7 cellular contexts compared by ENCODE assay signal in the genomic region with DNA sequence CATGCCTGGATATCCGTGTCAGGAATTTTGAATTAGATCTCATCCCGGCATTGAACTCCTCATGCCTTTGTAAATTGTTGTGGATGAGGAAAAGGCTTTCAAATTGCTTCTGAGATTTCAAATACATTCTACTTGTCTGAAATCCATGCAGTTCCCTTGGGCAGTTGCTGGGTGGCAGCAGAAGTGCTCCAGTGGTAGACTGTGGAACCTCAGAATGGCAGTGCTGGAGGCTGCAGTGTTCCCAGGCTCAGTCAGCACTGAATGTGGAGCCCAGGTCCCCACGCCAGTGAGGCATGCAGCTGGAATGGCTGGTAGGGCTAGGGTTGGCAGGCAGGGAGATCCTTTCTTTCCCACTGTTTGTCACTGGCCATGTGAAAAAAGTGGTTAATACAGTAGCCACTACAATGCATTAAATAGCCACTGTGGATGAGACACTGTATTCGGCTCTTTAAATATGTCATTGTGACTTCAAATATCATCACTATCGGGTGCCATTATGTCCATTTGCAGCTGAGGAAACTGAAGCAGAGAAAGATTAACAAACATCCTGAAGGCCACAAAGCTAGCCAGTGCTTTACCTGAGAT.
DNase-seq lines count a peak whose midpoint lies in the region; ATAC-seq, FAIRE-seq and TF ChIP-seq lines count a peak whose summit lies in the region.

No MANE protein-coding gene starts in this region.

- H3K4me1 ChIP-seq in HepG2 (ENCODE audit: insufficient read depth, low read length) (no peaks in the 10 kb centered on the region), thoracic aorta (ENCODE audit: control insufficient read depth in 1 of 2, low read depth in 2 of 2) (peaks cover 0 to 14% of the 10 kb centered on the region in 2 donors)

- 16% methylated on average over 4 of the region's 5 CpGs for WGBS in HepG2 (ENCODE audit: low lambda C conversion rate)

- BruUV-seq in HepG2 (replicated peaks; lab: Mats Ljungman, UMichigan), result no TSS peak

- no peaks in the 10 kb centered on the region for H3K79me2 ChIP-seq in HepG2 (ENCODE audit: insufficient read depth, low read length)

- CTCF ChIA-PET in HEK293T (lab: Yijun Ruan, JAX) (no interaction called here), HepG2 (lab: Yijun Ruan, JAX; ENCODE audit: low intra/inter-chr PET ratio, low total read pairs) (interaction anchor here (0.7 kb wide), 1 partner anchor 677 kb away, joined by 3 read pairs; no protein-coding TSS in a partner anchor)

- H3K4me2 ChIP-seq in HepG2 (ENCODE audit: low read depth, low read length), result no peak overlapping the region

- H3K27me3 ChIP-seq in HepG2 (ENCODE audit: control insufficient read depth in 1 of 2, insufficient read depth in 2 of 2, low read length in 2 of 2) (no peaks in the 10 kb centered on the region), thoracic aorta (replicated peaks; ENCODE audit: insufficient read depth) (no peaks in the 10 kb centered on the region)

- POLR2A ChIA-PET in HEK293T (lab: Yijun Ruan, JAX) (no interaction called here), HepG2 (lab: Yijun Ruan, JAX) (no interaction called here)

- peak; percentile 77 for TF ChIP-seq CTCF in GM12872 (IDR thresholded peaks at IDR 0.05; ENCODE audit: insufficient read depth, low read depth, low read length)
- TF ChIP-seq CTCF in HepG2 (CRISPR knock-in tag; IDR thresholded peaks at IDR 0.05), result peak; percentile 71
- peak; percentile 56 for TF ChIP-seq CTCF in thoracic aorta (IDR thresholded peaks at IDR 0.05)

- H3K27ac ChIP-seq in HepG2 (ENCODE audit: extremely low read length, insufficient read depth, low read length) (no peak overlapping the region), thoracic aorta (no peak overlapping the region)

- no peaks in the 10 kb centered on the region for H4K20me1 ChIP-seq in HepG2 (ENCODE audit: insufficient read depth, low read length)

- H3K9ac ChIP-seq in HepG2 (ENCODE audit: insufficient read depth, low read depth, low read length), result no peak overlapping the region

- ATAC-seq in SK-N-SH treated with all-trans-retinoic acid at 6 μM for 48 hours (peak; percentile 96), HepG2 (peak; percentile 99), thoracic aorta (ENCODE audit: insufficient number of reproducible peaks, low FRiP score, low read depth) (peak; percentile 57)

- peak; percentile 45; the same call in 1 of the 2 replicates for TF ChIP-seq RAD21 in HepG2 (CRISPR knock-in tag; IDR thresholded peaks at IDR 0.05)

- intact Hi-C loops in HepG2 (cut with micrococcal nuclease; ENCODE audit: unreplicated experiment), result loop anchor here (1.0 kb wide), 1 partner anchor 678 kb away; no protein-coding TSS in a partner anchor

- no peak overlapping the region for H2AFZ ChIP-seq in HepG2 (ENCODE audit: low read length)

- no peak overlapping the region for H3K4me3 ChIP-seq in HepG2 (replicated peaks in 1 of 3; ENCODE audit: insufficient read depth in 1 of 3, low read depth in 2 of 3, low read length in 3 of 3)
- H3K4me3 ChIP-seq in thoracic aorta, result no peak overlapping the region

- FAIRE-seq in HepG2 (lab: Jason Lieb, UNC), result peak; percentile 48

- no peak for TF ChIP-seq POLR2A in HepG2 (IDR thresholded peaks at IDR 0.05; ENCODE audit: insufficient read depth in 1 of 2, low read depth in 2 of 2, low read length in 2 of 2)

- in situ Hi-C loops in HepG2 (cut with HindIII; ENCODE audit: extremely low pct_ligation_motif_present, low pct_unique_long_range_greater_than_20kb), result loop anchor here (5.0 kb wide), 1 partner anchor 677 kb away; no protein-coding TSS in a partner anchor

- H3K36me3 ChIP-seq in HepG2 (replicated peaks in 1 of 2; ENCODE audit: control insufficient read depth in 1 of 2, insufficient read depth in 2 of 2, low read length in 2 of 2), result no peaks in the 10 kb centered on the region
- no peaks in the 10 kb centered on the region for H3K36me3 ChIP-seq in thoracic aorta

- no peaks in the 10 kb centered on the region for H3K9me3 ChIP-seq in HepG2 (ENCODE audit: low read length)
- H3K9me3 ChIP-seq in thoracic aorta, result no peaks in the 10 kb centered on the region

- TF ChIP-seq EP300 in HepG2 (IDR thresholded peaks at IDR 0.05; ENCODE audit: low read depth in 2 of 2, low read length in 2 of 2) (no peak), HepG2 (CRISPR knock-in tag; IDR thresholded peaks at IDR 0.05; ENCODE audit: borderline replicate concordance) (no peak)

- DNase-seq in HEK293T (ENCODE audit: extremely low spot score) (peak; percentile 33), NCI-H1417 (lab: John Stamatoyannopoulos, UW) (peak; percentile 58 to 86 (median 68)), HepG2 (ENCODE audit: low spot score) (peak; percentile 47), thoracic aorta (ENCODE audit: low spot score) (no peak)
- DNase-seq in central memory CD4-positive, alpha-beta T cell, result peak; percentile 13

TF ChIP-seq in HEK293T, 16 proteins besides CTCF, POLR2A, EP300 and RAD21 (continues in another document):
- TF ChIP-seq ARNT (IDR thresholded peaks at IDR 0.05), result no peak
- TF ChIP-seq SUZ12 (IDR thresholded peaks at IDR 0.05), result no peak
- no peak for TF ChIP-seq SP1 (IDR thresholded peaks at IDR 0.05)
- no peak for TF ChIP-seq ELF4 (IDR thresholded peaks at IDR 0.05)
- TF ChIP-seq ZNF384 (IDR thresholded peaks at IDR 0.05), result no peak
- no peak for TF ChIP-seq TARDBP (IDR thresholded peaks at IDR 0.05)
- no peak for TF ChIP-seq FOXA1 (IDR thresholded peaks at IDR 0.05)
- TF ChIP-seq L3MBTL2 (conservative IDR thresholded peaks at IDR 0.05), result no peak
- TF ChIP-seq BHLHE40 (IDR thresholded peaks at IDR 0.05; ENCODE audit: borderline replicate concordance), result no peak
- TF ChIP-seq, protein P1, sequence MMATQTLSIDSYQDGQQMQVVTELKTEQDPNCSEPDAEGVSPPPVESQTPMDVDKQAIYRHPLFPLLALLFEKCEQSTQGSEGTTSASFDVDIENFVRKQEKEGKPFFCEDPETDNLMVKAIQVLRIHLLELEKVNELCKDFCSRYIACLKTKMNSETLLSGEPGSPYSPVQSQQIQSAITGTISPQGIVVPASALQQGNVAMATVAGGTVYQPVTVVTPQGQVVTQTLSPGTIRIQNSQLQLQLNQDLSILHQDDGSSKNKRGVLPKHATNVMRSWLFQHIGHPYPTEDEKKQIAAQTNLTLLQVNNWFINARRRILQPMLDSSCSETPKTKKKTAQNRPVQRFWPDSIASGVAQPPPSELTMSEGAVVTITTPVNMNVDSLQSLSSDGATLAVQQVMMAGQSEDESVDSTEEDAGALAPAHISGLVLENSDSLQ (IDR thresholded peaks at IDR 0.05), result no peak
- no peak for TF ChIP-seq CTBP1 (IDR thresholded peaks at IDR 0.05; ENCODE audit: borderline replicate concordance)
- TF ChIP-seq HDGF (IDR thresholded peaks at IDR 0.05; ENCODE audit: borderline replicate concordance), result no peak
- no peak for TF ChIP-seq FOXK2 (IDR thresholded peaks at IDR 0.05)
- no peak for TF ChIP-seq LEF1 (IDR thresholded peaks at IDR 0.05; ENCODE audit: borderline replicate concordance)

TF ChIP-seq in SK-N-SH treated with all-trans-retinoic acid at 6 μM for 48 hours, 23 proteins besides CTCF, POLR2A, EP300 and RAD21 (continues in another document):
- TF ChIP-seq ISL1 (CRISPR knock-in tag; IDR thresholded peaks at IDR 0.05) (no peak), ESRRG (CRISPR knock-in tag; IDR thresholded peaks at IDR 0.05) (no peak), PPARA (CRISPR knock-in tag; IDR thresholded peaks at IDR 0.05; ENCODE audit: borderline replicate concordance) (no peak), OSR1 (CRISPR knock-in tag; IDR thresholded peaks at IDR 0.05) (no peak), SNAI2 (CRISPR knock-in tag; IDR thresholded peaks at IDR 0.05) (no peak), CSDC2 (CRISPR knock-in tag; IDR thresholded peaks at IDR 0.05) (no peak), TCF4 (CRISPR knock-in tag; IDR thresholded peaks at IDR 0.05; ENCODE audit: borderline replicate concordance) (no peak)
- TF ChIP-seq, protein P2, sequence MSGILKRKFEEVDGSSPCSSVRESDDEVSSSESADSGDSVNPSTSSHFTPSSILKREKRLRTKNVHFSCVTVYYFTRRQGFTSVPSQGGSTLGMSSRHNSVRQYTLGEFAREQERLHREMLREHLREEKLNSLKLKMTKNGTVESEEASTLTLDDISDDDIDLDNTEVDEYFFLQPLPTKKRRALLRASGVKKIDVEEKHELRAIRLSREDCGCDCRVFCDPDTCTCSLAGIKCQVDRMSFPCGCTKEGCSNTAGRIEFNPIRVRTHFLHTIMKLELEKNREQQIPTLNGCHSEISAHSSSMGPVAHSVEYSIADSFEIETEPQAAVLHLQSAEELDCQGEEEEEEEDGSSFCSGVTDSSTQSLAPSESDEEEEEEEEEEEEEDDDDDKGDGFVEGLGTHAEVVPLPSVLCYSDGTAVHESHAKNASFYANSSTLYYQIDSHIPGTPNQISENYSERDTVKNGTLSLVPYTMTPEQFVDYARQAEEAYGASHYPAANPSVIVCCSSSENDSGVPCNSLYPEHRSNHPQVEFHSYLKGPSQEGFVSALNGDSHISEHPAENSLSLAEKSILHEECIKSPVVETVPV (CRISPR knock-in tag; IDR thresholded peaks at IDR 0.05), result no peak

TF ChIP-seq in HepG2, 621 proteins besides CTCF, POLR2A, EP300 and RAD21:
- TF ChIP-seq SMC3 (IDR thresholded peaks at IDR 0.05; ENCODE audit: low read length) (peak; percentile 65), STAG1 (CRISPR knock-in tag; IDR thresholded peaks at IDR 0.05) (peak; percentile 74), NR2F2 (IDR thresholded peaks at IDR 0.05; ENCODE audit: borderline replicate concordance, low read depth) (no peak)
